Comparison of ENCODE assay signal across 9 cellular contexts in the genomic region with DNA sequence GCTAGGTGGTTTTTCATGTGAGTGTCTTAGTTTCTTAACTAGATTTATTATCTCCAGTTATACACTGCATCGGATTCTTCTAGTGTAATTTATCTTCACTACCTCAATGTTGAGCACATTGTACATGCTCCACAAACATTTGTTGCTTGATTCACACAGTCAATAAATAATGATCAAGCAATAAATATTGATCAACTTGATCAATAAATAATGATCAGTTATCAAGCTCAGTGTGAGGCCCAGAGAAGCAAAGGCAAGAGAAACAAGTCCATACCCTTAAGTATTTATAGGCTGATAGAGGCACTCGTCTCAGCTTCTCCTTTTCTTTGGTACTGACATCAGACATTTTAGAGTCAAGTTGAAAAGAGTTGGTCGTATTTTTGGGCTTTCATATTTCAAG. TPM values are rescaled to one million over a fixed set of nuclear protein-coding genes. Genes with fewer than 3 reads are reported as not detected.
"Had no signal": no experiment of that assay in that cellular context is flagged by ENCODE, and none has a peak within 500 bp of the region (broad histone marks: within the 10 kb centered on the region; RNA-seq: fewer than 3 reads in every experiment).

No MANE protein-coding gene starts in this region.

- H3K4me1 Mint-ChIP-seq: IgD-negative memory B cell had no signal

- H3K27ac ChIP-seq: HL-60, KMS-11 had no signal

- FAIRE-seq: HepG2, HTR-8/SVneo had no signal

- DNase-seq: IMR-90, KBM-7, KG1 had no signal

- H3K27me3 Mint-ChIP-seq: IgD-negative memory B cell had no signal

- ATAC-seq: HepG2 had no signal

- H3K9me3 Mint-ChIP-seq: IgD-negative memory B cell had no signal

- H3K9ac ChIP-seq: KMS-11 had no signal

- H3K4me2 ChIP-seq: KMS-11 had no signal

- H3K27ac Mint-ChIP-seq: IgD-negative memory B cell had no signal

RNA-seq across cellular contexts. Expression of gene RAB39B, which starts 53.1 kb away (rescaled TPM):
- total RNA-seq: HT-29 had no signal
